ENCODE assay signal across 8 cellular contexts in genomic region chr18:79506191-79507075, GRCh38.
DNase-seq lines count a peak whose midpoint lies in the region; ATAC-seq and TF ChIP-seq lines count a peak whose summit lies in the region.

No MANE protein-coding gene starts in this region.

- H3K27me3 ChIP-seq in Panc1 (ENCODE audit: control insufficient read depth, insufficient read depth, low read length) (no peaks in the 10 kb centered on the region), prostate gland (replicated peaks; ENCODE audit: insufficient read depth) (no peaks in the 10 kb centered on the region)

- H3K36me3 ChIP-seq in Panc1 (ENCODE audit: control insufficient read depth, insufficient read depth, low read length) (no peaks in the 10 kb centered on the region), prostate gland (no peaks in the 10 kb centered on the region)

- intact Hi-C loops in Panc1 (cut with micrococcal nuclease; ENCODE audit: unreplicated experiment) (no loop called here), prostate gland (cut with DNase I) (no loop called here)

- TF ChIP-seq CTCF in Panc1 (IDR thresholded peaks at IDR 0.05) (no peak), fibroblast of mammary gland (conservative IDR thresholded peaks at IDR 0.05; ENCODE audit: control insufficient read depth, insufficient read depth, low read depth, low read length) (no peak), prostate gland (IDR thresholded peaks at IDR 0.05) (no peak), GM10248 (IDR thresholded peaks at IDR 0.05; ENCODE audit: control extremely low read depth, extremely low read depth, low read depth, missing control alignments) (no peak)

- in situ Hi-C loops in Panc1 (cut with HindIII; ENCODE audit: low pct_unique_long_range_greater_than_20kb, low sequenced_read_pairs) = no loop called here

- no peak for DNase-seq in Panc1 (ENCODE audit: low read depth, low spot score)
- DNase-seq in fibroblast of mammary gland (ENCODE audit: low read depth) = peak; percentile 19
- DNase-seq in prostate gland (ENCODE audit: low spot score) = no peak
- DNase-seq in NCI-H345 (lab: John Stamatoyannopoulos, UW) = no peak
- no peak for DNase-seq in COR-L47 (lab: John Stamatoyannopoulos, UW)
- DNase-seq in NCI-H510A treated with DMSO at 0.1 percent for 48 hours (lab: John Stamatoyannopoulos, UW) = no peak
- no peak for DNase-seq in GM10248 (ENCODE audit: extremely low spot score)

- CTCF ChIA-PET in Panc1 (lab: Charles Lee) = no interaction called here
- CTCF ChIA-PET in GM10248 (lab: Yijun Ruan, JAX) = interaction anchor here (0.7 to 2.8 kb wide), 5 partner anchors 9 to 128 kb away, joined by 3 to 12 read pairs (median 4); no protein-coding TSS in a partner anchor

- H3K4me3 ChIP-seq in Panc1 (ENCODE audit: low read depth in 2 of 2, low read length in 2 of 2) (no peak overlapping the region), fibroblast of mammary gland (ENCODE audit: control insufficient read depth, low read depth, low read length) (no peak overlapping the region), prostate gland (no peak overlapping the region)

- H3K4me1 ChIP-seq in Panc1 (ENCODE audit: control insufficient read depth, insufficient read depth, low read length) (no peaks in the 10 kb centered on the region), prostate gland (replicated peaks) (peaks cover 4% of the 10 kb centered on the region)

- H3K9me3 ChIP-seq in Panc1 (ENCODE audit: control insufficient read depth, insufficient read depth, low read depth, low read length) = no peaks in the 10 kb centered on the region
- no peaks in the 10 kb centered on the region for H3K9me3 ChIP-seq in prostate gland

- ATAC-seq in GM18505 (IDR thresholded peaks at IDR 0.05; ENCODE audit: unreplicated experiment) = peak; percentile 39
- ATAC-seq in Panc1 = peak; percentile 33; the same call in 1 of the 2 replicates

- POLR2A ChIA-PET in Panc1 (lab: Charles Lee) = no interaction called here
- POLR2A ChIA-PET in GM10248 (lab: Yijun Ruan, JAX) = no interaction called here

- 70% methylated on average over 20 of the region's 20 CpGs for WGBS in prostate gland

- TF ChIP-seq POLR2A in GM18505 (IDR thresholded peaks at IDR 0.05; ENCODE audit: borderline replicate concordance, extremely low read depth, insufficient read depth, insufficient read length) (no peak), prostate gland (IDR thresholded peaks at IDR 0.05) (no peak)

- BruUV-seq in Panc1 (replicated peaks; lab: Mats Ljungman, UMichigan) = no TSS peak

- H3K27ac ChIP-seq in Panc1 (ENCODE audit: low read length) = no peak overlapping the region
- H3K27ac ChIP-seq in prostate gland = peak overlapping the region; percentile 77 to 80
